ENCODE assay signal across 8 cellular contexts in genomic region chr1:185156854-185157598, GRCh38. TPM values are rescaled to one million over a fixed set of nuclear protein-coding genes. Genes with fewer than 3 reads are reported as not detected.
A peak's percentile ranks its signal among the peaks of the same experiment; 100 is the strongest.
DNase-seq lines count a peak whose midpoint lies in the region; ATAC-seq and TF ChIP-seq lines count a peak whose summit lies in the region.

Gene SWT1 (plus strand): TSS chr1:185157167. CDS start chr1:185160842, 3,675 bp downstream.
Gene TRMT1L (minus strand): TSS chr1:185156953. CDS start chr1:185156712, 241 bp downstream.

- H3K18ac ChIP-seq in IMR-90 (ENCODE audit: low read depth, low read length), result peak within 1 kb of the TSS; percentile 67

- no TSS peak for BruUV-seq in IMR-90 (replicated peaks; lab: Mats Ljungman, UMichigan)

- CTCF ChIA-PET in IMR-90 (lab: Yijun Ruan, JAX), result interaction anchor here (0.5 to 2.2 kb wide), 3 partner anchors 9 to 301 kb away, joined by 3 to 10 read pairs (median 5); no protein-coding TSS in a partner anchor

- peak within 1 kb of the TSS; percentile 93 for H3K9ac ChIP-seq in IMR-90 (ENCODE audit: low read depth, low read length)

- H3K56ac ChIP-seq in IMR-90 (ENCODE audit: extremely low read depth, insufficient read depth, low read length), result peak within 1 kb of the TSS; percentile 98

- no peaks in the 10 kb centered on the region for H4K20me1 ChIP-seq in IMR-90 (ENCODE audit: insufficient read depth, low read length)

- dilution Hi-C loops in IMR-90 (cut with HindIII; ENCODE audit: low sequenced_read_pairs, unreplicated experiment), result no loop called here

- peak within 1 kb of the TSS; percentile 94 for H2AFZ ChIP-seq in IMR-90 (replicated peaks; ENCODE audit: low read length, poor library complexity)

- TF ChIP-seq RAD21 in IMR-90 (IDR thresholded peaks at IDR 0.05; ENCODE audit: low read length), result no peak

- in situ Hi-C loops in IMR-90 (cut with MboI; ENCODE audit: low sequenced_read_pairs), result loop anchor here (25.0 kb wide), 1 partner anchor 170 kb away; no protein-coding TSS in a partner anchor

- TF ChIP-seq CTCF in IMR-90 (conservative IDR thresholded peaks at IDR 0.05; ENCODE audit: low read depth, low read length) (no peak), epithelial cell of proximal tubule (conservative IDR thresholded peaks at IDR 0.05; ENCODE audit: low read depth, low read length) (no peak)

- intact Hi-C loops in IMR-90 (cut with micrococcal nuclease), result loop anchor here (1.0 to 5.0 kb wide), 4 partner anchors 110 to 515 kb away; partner anchors contain the start of gene IVNS1ABP

- H4K8ac ChIP-seq in IMR-90 (ENCODE audit: low read depth in 2 of 2, low read length in 2 of 2), result peak within 1 kb of the TSS; percentile 65 to 99

- H3K4me1 ChIP-seq in IMR-90 (ENCODE audit: control insufficient read depth, insufficient read depth, low read length), result peaks cover 2% of the 10 kb centered on the region; the same call in 1 of the 2 replicates

- H3K4me3 ChIP-seq in IMR-90 (ENCODE audit: insufficient read depth, low read depth, low read length), result peak within 1 kb of the TSS; percentile 70
- peak within 1 kb of the TSS; percentile 87 for H3K4me3 ChIP-seq in epithelial cell of proximal tubule (ENCODE audit: low read depth, low read length)

- H2BK15ac ChIP-seq in IMR-90 (ENCODE audit: low read depth, low read length), result no peak within 1 kb of the TSS; the same call in 2 of the 3 replicates

- 0% methylated on average over 19 of the region's 63 CpGs; no CpG with 5 or more reads in 1 of the 2 experiments for WGBS in IMR-90 (ENCODE audit: extremely low coverage in 2 of 2, insufficient read length in 1 of 2), 2 experiments

- peak within 1 kb of the TSS; percentile 96 for H3K4ac ChIP-seq in IMR-90 (ENCODE audit: low read depth, low read length)

- no peaks in the 10 kb centered on the region for H3K27me3 ChIP-seq in IMR-90 (ENCODE audit: control insufficient read depth, insufficient read depth, low read length)

- H3K9me1 ChIP-seq in IMR-90 (ENCODE audit: insufficient read depth, low read length), result peaks cover 3% of the 10 kb centered on the region

- H2BK120ac ChIP-seq in IMR-90 (ENCODE audit: low read depth, low read length), result peak within 1 kb of the TSS; percentile 90

- no peaks in the 10 kb centered on the region for H3K9me3 ChIP-seq in IMR-90 (ENCODE audit: control insufficient read depth, insufficient read depth, low read length)

- H2AK5ac ChIP-seq in IMR-90 (ENCODE audit: low read depth, low read length), result peak within 1 kb of the TSS; percentile 73; the same call in 1 of the 2 replicates

- no peak within 1 kb of the TSS for H2BK20ac ChIP-seq in IMR-90 (ENCODE audit: low read depth, low read length)

- TF ChIP-seq POLR2A in IMR-90 (IDR thresholded peaks at IDR 0.05; ENCODE audit: low read depth, low read length), result peak; percentile 93

- H3K79me1 ChIP-seq in IMR-90 (ENCODE audit: low read depth in 1 of 2, low read length in 2 of 2), result peaks cover 18 to 33% of the 10 kb centered on the region in 2 experiments

- H3K4me2 ChIP-seq in IMR-90 (ENCODE audit: low read depth, low read length), result peak within 1 kb of the TSS; percentile 96

- H3K14ac ChIP-seq in IMR-90 (replicated peaks; ENCODE audit: low read depth, low read length), result peak within 1 kb of the TSS; percentile 98

- ATAC-seq in GM21528 (IDR thresholded peaks at IDR 0.05; ENCODE audit: low FRiP score, unreplicated experiment), result peak; percentile 96
- ATAC-seq in IMR-90 (ENCODE audit: low read depth), result peak; percentile 96

- no peaks in the 10 kb centered on the region for H3K36me3 ChIP-seq in IMR-90 (ENCODE audit: control insufficient read depth, insufficient read depth, low read length)

- H3K23ac ChIP-seq in IMR-90 (ENCODE audit: low read depth, low read length), result peak within 1 kb of the TSS; percentile 97

- peak within 1 kb of the TSS; percentile 93 for H2BK5ac ChIP-seq in IMR-90 (ENCODE audit: low read depth, low read length, poor library complexity, severe bottlenecking)

- peak within 1 kb of the TSS; percentile 89 for H4K91ac ChIP-seq in IMR-90 (ENCODE audit: insufficient read depth, low read depth, low read length)

- POLR2A ChIA-PET in IMR-90 (lab: Charles Lee; ENCODE audit: unreplicated experiment), result interaction anchor here (0.6 kb wide), 1 partner anchor 160 kb away, joined by 4 read pairs; the partner anchor contains the start of gene IVNS1ABP

- peak; percentile 100 for DNase-seq in DMS 273 (lab: John Stamatoyannopoulos, UW; ENCODE audit: unreplicated experiment)
- peak; percentile 99 for DNase-seq in IMR-90
- peak; percentile 99 for DNase-seq in OCI-M1 (lab: John Stamatoyannopoulos, UW)
- DNase-seq in activated T-cell treated with anti-CD3 and anti-CD28 coated beads, Interleukin-2, amount 50 U/mL, for 1 hour, result peak; percentile 98
- peak; percentile 78 for DNase-seq in epithelial cell of proximal tubule (ENCODE audit: low read depth)
- DNase-seq in mucosa of gallbladder (ENCODE audit: low spot score), result peak; percentile 99
- peak; percentile 96 to 97 for DNase-seq in stimulated activated CD8-positive, alpha-beta memory T cell treated with anti-CD3 and anti-CD28 coated beads, Interleukin-4, amount 100 ng/mL, for 4 hours (ENCODE audit: low read depth in 2 of 2, low spot score in 1 of 2)

- H2AK9ac ChIP-seq in IMR-90 (replicated peaks; ENCODE audit: low read depth, low read length, poor library complexity), result peak within 1 kb of the TSS; percentile 95

- H3K27ac ChIP-seq in IMR-90 (ENCODE audit: insufficient read depth, low read length), result peak within 1 kb of the TSS; percentile 90

- peak within 1 kb of the TSS; percentile 62 for H4K5ac ChIP-seq in IMR-90 (ENCODE audit: low read depth, low read length)

TF ChIP-seq in IMR-90, 13 proteins besides CTCF, POLR2A, EP300 and RAD21:
- peak; percentile 80 for TF ChIP-seq CEBPB (IDR thresholded peaks at IDR 0.05; ENCODE audit: low read depth, low read length)
- TF ChIP-seq RFX5 (IDR thresholded peaks at IDR 0.05; ENCODE audit: low read depth, low read length), result peak; percentile 42; the same call in 1 of the 2 replicates
- peak; percentile 98 for TF ChIP-seq MAZ (IDR thresholded peaks at IDR 0.05; ENCODE audit: borderline replicate concordance, low read depth, low read length)
- no peak for TF ChIP-seq BHLHE40 (IDR thresholded peaks at IDR 0.05; ENCODE audit: low read depth, low read length)
- peak; percentile 42; the same call in 1 of the 2 replicates for TF ChIP-seq FOS (IDR thresholded peaks at IDR 0.05; ENCODE audit: low read depth, low read length)

RNA-seq across cellular contexts. Expression of gene SWT1, which starts in this region (rescaled TPM):
- total RNA-seq in IMR-90 (2012; rRNA removed) (2.7 and 4.2 TPM in 2 replicates), epithelial cell of proximal tubule (1.3 and 2.4 TPM in 2 replicates), mucosa of gallbladder (5.6 TPM)
- 0.80 and 0.82 TPM in 2 replicates for polyA plus RNA-seq in IMR-90 (2012; rRNA removed)
- 0.11 and 0.18 TPM in 2 replicates for polyA plus RNA-seq in IMR-90 (2012; cell fraction: cytosol; rRNA removed)
- polyA plus RNA-seq in IMR-90 (2012; cell fraction: nucleus; rRNA removed; ENCODE audit: low replicate concordance), result 0.14 and 2.0 TPM in 2 replicates

RNA-seq across cellular contexts. Expression of gene TRMT1L, which starts in this region (rescaled TPM):
- total RNA-seq in IMR-90 (2012; rRNA removed), result 21.9 and 25.3 TPM in 2 replicates
- 8.6 and 11.0 TPM in 2 replicates for polyA plus RNA-seq in IMR-90 (2012; rRNA removed)
- 1.4 and 2.6 TPM in 2 replicates for polyA plus RNA-seq in IMR-90 (2012; cell fraction: cytosol; rRNA removed)
- 1.0 and 8.2 TPM in 2 replicates for polyA plus RNA-seq in IMR-90 (2012; cell fraction: nucleus; rRNA removed; ENCODE audit: low replicate concordance)
- 15.8 and 17.7 TPM in 2 replicates for total RNA-seq in epithelial cell of proximal tubule
- 23.9 TPM for total RNA-seq in mucosa of gallbladder

Comparison
In these comparisons a context has a peak if more than half of its experiments do, and no peak if none do; other contexts are left out.
1. Peak in every context shown above with its lines: DNase-seq, ATAC-seq, H3K4me3 ChIP-seq and H3K27ac ChIP-seq.